In genomic region chr10:29858352-29859267, GRCh38 we compare ENCODE assay signal across 8 cellular contexts.
DNase-seq lines count a peak whose midpoint lies in the region; ATAC-seq and TF ChIP-seq lines count a peak whose summit lies in the region.

No MANE protein-coding gene starts in this region.

- H3K9me3 ChIP-seq in lower lobe of right lung, result no peaks in the 10 kb centered on the region

- no peak overlapping the region for H3K27ac Mint-ChIP-seq in CD14-positive monocyte
- peak overlapping the region; percentile 90 for H3K27ac Mint-ChIP-seq in chondrocyte (ENCODE audit: unreplicated experiment)

- peak overlapping the region; percentile 8 for H3K4me3 ChIP-seq in lower lobe of right lung

- H3K4me1 ChIP-seq in lower lobe of right lung, result peaks cover 10% of the 10 kb centered on the region

- H3K4me3 Mint-ChIP-seq in CD14-positive monocyte (peak overlapping the region in 1 of 2 donors; percentile 50), chondrocyte (ENCODE audit: unreplicated experiment) (peak overlapping the region; percentile 56)

- H3K4me1 Mint-ChIP-seq in CD14-positive monocyte (peaks cover 9% of the 10 kb centered on the region), chondrocyte (ENCODE audit: low read depth) (peaks cover 51% of the 10 kb centered on the region)

- TF ChIP-seq CTCF in CD14-positive monocyte (IDR thresholded peaks at IDR 0.05) (peak; percentile 64), chondrocyte (IDR thresholded peaks at IDR 0.05) (peak; percentile 88), lower lobe of right lung (IDR thresholded peaks at IDR 0.05) (peak; percentile 76)

- ATAC-seq in lower lobe of right lung (peak; percentile 88 to 91), HG02623 (IDR thresholded peaks at IDR 0.05; ENCODE audit: unreplicated experiment) (no peak)

- H3K36me3 ChIP-seq in lower lobe of right lung, result no peaks in the 10 kb centered on the region

- no peaks in the 10 kb centered on the region for H3K9me3 Mint-ChIP-seq in CD14-positive monocyte
- H3K9me3 Mint-ChIP-seq in chondrocyte (ENCODE audit: low read depth), result no peaks in the 10 kb centered on the region

- DNase-seq in CD14-positive monocyte (ENCODE audit: low spot score) (no peak), M059J (ENCODE audit: low read depth) (peak; percentile 81), chondrocyte (ENCODE audit: low spot score) (no peak), lower lobe of right lung (peak; percentile 75), globus pallidus (ENCODE audit: low spot score) (no peak), SKM-1 treated with dmso at 0.1 percent for 144 hours (lab: John Stamatoyannopoulos, UW; ENCODE audit: unreplicated experiment) (no peak)
- no peak for DNase-seq in central memory CD4-positive, alpha-beta T cell

- H3K27me3 ChIP-seq in lower lobe of right lung (ENCODE audit: low read depth), result no peaks in the 10 kb centered on the region

- H3K27me3 Mint-ChIP-seq in CD14-positive monocyte (ENCODE audit: low read depth in 3 of 3) (peaks cover 0 to 3% (median 0%) of the 10 kb centered on the region in 3 donors), chondrocyte (ENCODE audit: low read depth) (no peaks in the 10 kb centered on the region)

- intact Hi-C loops in CD14-positive monocyte (cut with micrococcal nuclease) (no loop called here), lower lobe of right lung (cut with DNase I) (no loop called here)

- H3K36me3 Mint-ChIP-seq in CD14-positive monocyte (no peaks in the 10 kb centered on the region), chondrocyte (ENCODE audit: low read depth) (no peaks in the 10 kb centered on the region)

- H3K27ac ChIP-seq in lower lobe of right lung, result peak overlapping the region; percentile 18

Comparison
In these comparisons a context has a peak if more than half of its experiments do, and no peak if none do; other contexts are left out.
1. DNase-seq: peak in M059J (single experiment) and lower lobe of right lung (single experiment); none in CD14-positive monocyte (single experiment), chondrocyte (single experiment), globus pallidus (single experiment), SKM-1 treated with dmso at 0.1 percent for 144 hours (single experiment) and central memory CD4-positive, alpha-beta T cell (single experiment).
2. Peak in every context shown above with its lines, with median percentiles within 50 percentile points of each other: CTCF ChIP-seq.